Comparison of ENCODE assay signal across 14 cellular contexts in genomic region chr2:240460781-240461431, GRCh38. TPM values are rescaled to one million over a fixed set of nuclear protein-coding genes. Genes with fewer than 3 reads are reported as not detected.
DNase-seq lines count a peak whose midpoint lies in the region; ATAC-seq and TF ChIP-seq lines count a peak whose summit lies in the region.
"Had no signal": no experiment of that assay in that cellular context is flagged by ENCODE, and none has a peak within 500 bp of the region (broad histone marks: within the 10 kb centered on the region; RNA-seq: fewer than 3 reads in every experiment).

No MANE protein-coding gene starts in this region.

- H3K36me3 Mint-ChIP-seq in HFFc6 (ENCODE audit: low read depth) = no peaks in the 10 kb centered on the region
- H3K36me3 Mint-ChIP-seq: stimulated activated effector memory CD8-positive, alpha-beta T cell treated with anti-CD3 and anti-CD28 coated beads, Interleukin-12 subunit alpha, Interleukin-12 subunit beta, amount 100 ng/mL, for 72 hours had no signal

- H3K27me3 Mint-ChIP-seq in HFFc6 (ENCODE audit: insufficient read depth) = no peaks in the 10 kb centered on the region

- no peak for TF ChIP-seq RAD21 in neural cell (conservative IDR thresholded peaks at IDR 0.05)

- H3K4me1 ChIP-seq in BE2C = peaks cover 21% of the 10 kb centered on the region

- no peaks in the 10 kb centered on the region for H3K4me1 Mint-ChIP-seq in HFFc6 (ENCODE audit: low read depth)
- H3K4me1 Mint-ChIP-seq: stimulated activated effector memory CD8-positive, alpha-beta T cell treated with anti-CD3 and anti-CD28 coated beads, Interleukin-12 subunit alpha, Interleukin-12 subunit beta, amount 100 ng/mL, for 72 hours had no signal

- no peak overlapping the region for H2AFZ ChIP-seq in neural cell (ENCODE audit: low read depth, low read length)
- H2AFZ ChIP-seq: GM23248 had no signal

- TF ChIP-seq EP300 in neural cell (conservative IDR thresholded peaks at IDR 0.05; ENCODE audit: poor library complexity, severe bottlenecking) = no peak

- no peak overlapping the region for H3K27ac ChIP-seq in neural cell (ENCODE audit: low read length)
- H3K27ac ChIP-seq: epithelial cell of prostate, GM23248 had no signal

- no peak overlapping the region for H3K4me3 Mint-ChIP-seq in HFFc6
- H3K4me3 Mint-ChIP-seq: CD4-positive, alpha-beta T cell; stimulated activated effector memory CD8-positive, alpha-beta T cell treated with anti-CD3 and anti-CD28 coated beads, Interleukin-12 subunit alpha, Interleukin-12 subunit beta, amount 100 ng/mL, for 72 hours had no signal

- DNase-seq in BE2C (peak; percentile 23), HFFc6 (no peak), NCI-H1417 (lab: John Stamatoyannopoulos, UW) (no peak)
- DNase-seq in effector CD4-positive, alpha-beta T cell = peak; percentile 1
- DNase-seq: GM23248, IMR-90, NCI-H1930 had no signal

- no peaks in the 10 kb centered on the region for H4K20me1 ChIP-seq in neural cell (ENCODE audit: insufficient read depth)

- H3F3A ChIP-seq in neural cell (ENCODE audit: insufficient read depth, low read length, poor library complexity, severe bottlenecking) = no peaks in the 10 kb centered on the region

- TF ChIP-seq CTCF in BE2C (IDR thresholded peaks at IDR 0.05; ENCODE audit: low read depth, low read length) (peak; percentile 18; the same call in 1 of the 2 replicates), HFFc6 (IDR thresholded peaks at IDR 0.05) (peak; percentile 28), neural cell (IDR thresholded peaks at IDR 0.05; ENCODE audit: poor library complexity, severe bottlenecking) (peak; percentile 27)

- H3K9me2 ChIP-seq in neural cell (ENCODE audit: insufficient read depth, low read length) = no peaks in the 10 kb centered on the region

- H3K9me3 ChIP-seq in BE2C (no peaks in the 10 kb centered on the region), neural cell (ENCODE audit: low read length) (no peaks in the 10 kb centered on the region)

- H3K9me3 Mint-ChIP-seq in HFFc6 = no peaks in the 10 kb centered on the region
- H3K9me3 Mint-ChIP-seq: CD4-positive, alpha-beta T cell; stimulated activated effector memory CD8-positive, alpha-beta T cell treated with anti-CD3 and anti-CD28 coated beads, Interleukin-12 subunit alpha, Interleukin-12 subunit beta, amount 100 ng/mL, for 72 hours had no signal

- H3K79me2 ChIP-seq in neural cell (replicated peaks; ENCODE audit: insufficient read depth, low read length) = peaks cover 11% of the 10 kb centered on the region

- no peaks in the 10 kb centered on the region; the same call in 1 of the 2 replicates for H3K36me3 ChIP-seq in BE2C
- peaks cover 8% of the 10 kb centered on the region for H3K36me3 ChIP-seq in neural cell (ENCODE audit: insufficient read depth, low read length)

- H3K4me3 ChIP-seq in BE2C (ENCODE audit: low read depth, low read length) (no peak overlapping the region), neural cell (ENCODE audit: low read length) (no peak overlapping the region)
- H3K4me3 ChIP-seq: GM23248 had no signal

- ATAC-seq in HG02798 (IDR thresholded peaks at IDR 0.05; ENCODE audit: poor library complexity, unreplicated experiment) (no peak), GM18868 (IDR thresholded peaks at IDR 0.05; ENCODE audit: unreplicated experiment) (no peak), HG02852 (IDR thresholded peaks at IDR 0.05; ENCODE audit: unreplicated experiment) (no peak)
- ATAC-seq: stimulated activated effector memory CD8-positive, alpha-beta T cell treated with anti-CD3 and anti-CD28 coated beads, Interleukin-12 subunit alpha, Interleukin-12 subunit beta, amount 100 ng/mL, for 72 hours had no signal

- H3K4me2 ChIP-seq in neural cell (ENCODE audit: low read length) = no peak overlapping the region

- H3K9ac ChIP-seq in neural cell (ENCODE audit: low read length) = no peak overlapping the region
- H3K9ac ChIP-seq: GM23248 had no signal

- H3K27ac Mint-ChIP-seq in HFFc6 = no peak overlapping the region
- H3K27ac Mint-ChIP-seq: CD4-positive, alpha-beta T cell; stimulated activated effector memory CD8-positive, alpha-beta T cell treated with anti-CD3 and anti-CD28 coated beads, Interleukin-12 subunit alpha, Interleukin-12 subunit beta, amount 100 ng/mL, for 72 hours had no signal

- H3K27me3 ChIP-seq in BE2C = no peaks in the 10 kb centered on the region
- H3K27me3 ChIP-seq in neural cell (ENCODE audit: insufficient read depth, low read depth, low read length) = no peaks in the 10 kb centered on the region

TF ChIP-seq in neural cell, 6 proteins besides CTCF, POLR2A, EP300 and RAD21:
- no peak for TF ChIP-seq REST (IDR thresholded peaks at IDR 0.05; ENCODE audit: borderline replicate concordance)
- no peak for TF ChIP-seq POLR2AphosphoS5 (IDR thresholded peaks at IDR 0.05)
- TF ChIP-seq EZH2 (IDR thresholded peaks at IDR 0.05; ENCODE audit: borderline replicate concordance, insufficient read depth, low read length, poor library complexity, severe bottlenecking) = no peak
- TF ChIP-seq SMC3 (conservative IDR thresholded peaks at IDR 0.05; ENCODE audit: poor library complexity) = no peak
- no peak for TF ChIP-seq MXI1 (conservative IDR thresholded peaks at IDR 0.05; ENCODE audit: poor library complexity, severe bottlenecking)
- TF ChIP-seq TAF1 (IDR thresholded peaks at IDR 0.05; ENCODE audit: low read depth) = no peak
TF ChIP-seq in neural cell: peak in this region for 0.

RNA-seq across cellular contexts. Expression of gene GPC1, which starts 25.4 kb away (rescaled TPM):
- 46.0 TPM for polyA plus RNA-seq in BE2C (2012; ENCODE audit: insufficient read depth, insufficient read length, low read depth)
- 100 to 1,000 TPM; 315 to 403 (median 350) TPM for total RNA-seq in HFFc6 (2021; fragmentation: NEBNext Ultra II Directional; extraction: Animal tissue kit (Norgen Biotek cat#: 25700))
- polyA plus RNA-seq in neural cell = 74.0 and 101 TPM in 2 replicates
- 61.9 and 76.0 TPM in 2 replicates for polyA minus RNA-seq in neural cell

Comparison
In these comparisons a context has a peak if more than half of its experiments do, and no peak if none do; other contexts are left out.
1. DNase-seq: peak in BE2C (single experiment) and effector CD4-positive, alpha-beta T cell (single experiment); none in HFFc6 (single experiment) and NCI-H1417 (0 of 3).
2. Peak in every context shown above with its lines, with median percentiles within 50 percentile points of each other: CTCF ChIP-seq.